23 cellular contexts compared by ENCODE assay signal in the genomic region with DNA sequence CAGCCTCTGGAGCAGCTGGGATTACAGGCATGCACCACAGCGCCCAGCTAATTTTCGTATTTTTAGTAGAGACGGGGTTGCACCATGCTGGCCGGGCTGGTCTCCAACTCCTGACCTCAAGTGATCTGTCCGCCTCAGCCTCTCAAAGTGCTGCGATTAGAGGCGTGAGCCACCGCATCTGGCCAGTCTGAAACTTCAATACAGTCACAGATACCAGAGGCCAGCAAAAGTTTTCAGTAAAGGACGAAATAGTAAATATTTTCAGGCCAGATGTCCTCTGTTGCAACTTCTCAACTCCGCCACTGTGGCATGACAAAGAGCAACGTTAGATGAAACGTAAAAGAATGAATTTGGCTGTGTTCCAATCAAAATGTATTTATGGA.
DNase-seq lines count a peak whose midpoint lies in the region; ATAC-seq, FAIRE-seq and TF ChIP-seq lines count a peak whose summit lies in the region.
"Had no signal": no experiment of that assay in that cellular context is flagged by ENCODE, and none has a peak within 500 bp of the region (broad histone marks: within the 10 kb centered on the region; RNA-seq: fewer than 3 reads in every experiment).

No MANE protein-coding gene starts in this region.

- POLR2A ChIA-PET in activated CD8-positive, alpha-beta T cell treated with anti-CD3 and anti-CD28 coated beads for 36 hours (lab: Charles Lee) = no interaction called here

- H4K8ac ChIP-seq in mesenchymal stem cell (ENCODE audit: low read length) = no peak overlapping the region

- no peaks in the 10 kb centered on the region for H3K9me3 ChIP-seq in GM23248 (ENCODE audit: low read depth)
- no peaks in the 10 kb centered on the region for H3K9me3 ChIP-seq in kidney (ENCODE audit: control insufficient read depth in 1 of 2, low read length in 2 of 2)
- H3K9me3 ChIP-seq in gastrocnemius medialis = no peaks in the 10 kb centered on the region
- H3K9me3 ChIP-seq in mesenchymal stem cell (ENCODE audit: control insufficient read depth, low read length) = peaks cover 3% of the 10 kb centered on the region
- H3K9me3 ChIP-seq: vagina had no signal

- H3K27ac ChIP-seq in GM23248 (no peak overlapping the region), kidney (ENCODE audit: low read depth in 2 of 2, low read length in 2 of 2) (no peak overlapping the region), gastrocnemius medialis (no peak overlapping the region), mesenchymal stem cell (ENCODE audit: low read length, poor library complexity, severe bottlenecking) (no peak overlapping the region)
- H3K27ac ChIP-seq: HL-60, neural progenitor cell, vagina had no signal

- intact Hi-C loops in kidney (cut with DNase I) = no loop called here
- intact Hi-C loops in gastrocnemius medialis (cut with DNase I; ENCODE audit: low total_unique reads) = no loop called here
- intact Hi-C loops in activated CD8-positive, alpha-beta T cell treated with anti-CD3 and anti-CD28 coated beads for 36 hours (cut with micrococcal nuclease) = no loop called here

- no peaks in the 10 kb centered on the region for H3K79me2 ChIP-seq in GM23248 (ENCODE audit: insufficient read depth)

- H4K91ac ChIP-seq in mesenchymal stem cell (ENCODE audit: low read length) = no peak overlapping the region

- no peak overlapping the region for H2AK5ac ChIP-seq in mesenchymal stem cell (ENCODE audit: low read length, severe bottlenecking)

- peak; percentile 26 to 27 for ATAC-seq in gastrocnemius medialis
- ATAC-seq in activated CD8-positive, alpha-beta T cell treated with anti-CD3 and anti-CD28 coated beads for 36 hours = no peak
- ATAC-seq: stimulated activated naive CD8-positive, alpha-beta T cell treated with anti-CD3 and anti-CD28 coated beads, Interleukin-15, Interleukin-2, amounts not matched to agents 100 U/mL and 50 U/mL, for 24 hours had no signal

- H3K27me3 ChIP-seq in GM23248 (replicated peaks; ENCODE audit: insufficient read depth) (no peaks in the 10 kb centered on the region), gastrocnemius medialis (peaks cover 14 to 21% (median 18%) of the 10 kb centered on the region in 3 donors), mesenchymal stem cell (ENCODE audit: control insufficient read depth in 1 of 2, insufficient read depth in 1 of 2, low read length in 2 of 2) (peaks cover 0 to 46% of the 10 kb centered on the region in 2 experiments)
- H3K27me3 ChIP-seq: neural progenitor cell, vagina had no signal

- H3K79me1 ChIP-seq in mesenchymal stem cell (replicated peaks; ENCODE audit: low read length, poor library complexity, severe bottlenecking) = no peaks in the 10 kb centered on the region

- no peak overlapping the region for H3K4me2 ChIP-seq in GM23248 (ENCODE audit: unreplicated experiment)
- H3K4me2 ChIP-seq in mesenchymal stem cell (ENCODE audit: low read length, poor library complexity, severe bottlenecking) = no peak overlapping the region
- H3K4me2 ChIP-seq: neural progenitor cell had no signal

- in situ Hi-C loops in GM23248 (cut with MboI) = no loop called here
- in situ Hi-C loops in gastrocnemius medialis (cut with MboI; ENCODE audit: low sequenced_read_pairs in 4 of 4) = no loop called here

- H3K4ac ChIP-seq in mesenchymal stem cell (ENCODE audit: low read depth in 1 of 2, low read length in 2 of 2) = no peak overlapping the region

- H3K4me1 ChIP-seq in GM23248 (ENCODE audit: insufficient read depth) (peaks cover 15% of the 10 kb centered on the region), kidney (ENCODE audit: control insufficient read depth in 1 of 2, insufficient read depth in 1 of 2, low read depth in 1 of 2, low read length in 2 of 2) (no peaks in the 10 kb centered on the region), gastrocnemius medialis (no peaks in the 10 kb centered on the region), mesenchymal stem cell (ENCODE audit: control insufficient read depth, insufficient read depth, low read depth, low read length) (no peaks in the 10 kb centered on the region)
- H3K4me1 ChIP-seq: neural progenitor cell, vagina had no signal

- H3K4me1 Mint-ChIP-seq in activated CD8-positive, alpha-beta T cell treated with anti-CD3 and anti-CD28 coated beads for 36 hours (ENCODE audit: low read depth) = no peaks in the 10 kb centered on the region
- H3K4me1 Mint-ChIP-seq: H9 had no signal

- H3K23ac ChIP-seq in mesenchymal stem cell (ENCODE audit: low read length in 2 of 2) = no peak overlapping the region

- H3K9ac ChIP-seq in GM23248 = no peak overlapping the region
- no peak overlapping the region for H3K9ac ChIP-seq in kidney (ENCODE audit: low read length in 2 of 2)
- no peak overlapping the region for H3K9ac ChIP-seq in mesenchymal stem cell (ENCODE audit: low read length)
- H3K9ac ChIP-seq: neural progenitor cell had no signal

- H2AFZ ChIP-seq in GM23248 (no peak overlapping the region), mesenchymal stem cell (ENCODE audit: low read depth, low read length) (no peak overlapping the region)
- H2AFZ ChIP-seq: neural progenitor cell had no signal

- no peak overlapping the region for H2BK12ac ChIP-seq in mesenchymal stem cell (ENCODE audit: low read length in 2 of 2)

- no peaks in the 10 kb centered on the region for H3K9me2 ChIP-seq in GM23248 (ENCODE audit: insufficient read depth)

- H3K4me3 ChIP-seq in GM23248 (no peak overlapping the region), kidney (ENCODE audit: low read length in 2 of 2) (no peak overlapping the region), gastrocnemius medialis (no peak overlapping the region), mesenchymal stem cell (ENCODE audit: insufficient read depth in 1 of 2, low read depth in 1 of 2, low read length in 2 of 2) (no peak overlapping the region)
- H3K4me3 ChIP-seq: neural progenitor cell, vagina had no signal

- H3K9me3 Mint-ChIP-seq in activated CD8-positive, alpha-beta T cell treated with anti-CD3 and anti-CD28 coated beads for 36 hours = peaks cover 2% of the 10 kb centered on the region
- H3K9me3 Mint-ChIP-seq: H9 had no signal

- CTCF ChIA-PET in activated CD8-positive, alpha-beta T cell treated with anti-CD3 and anti-CD28 coated beads for 36 hours (lab: Charles Lee) = no interaction called here

- no peak overlapping the region for H3K27ac Mint-ChIP-seq in activated CD8-positive, alpha-beta T cell treated with anti-CD3 and anti-CD28 coated beads for 36 hours
- H3K27ac Mint-ChIP-seq: H9 had no signal

- no peak overlapping the region for H3K14ac ChIP-seq in mesenchymal stem cell (ENCODE audit: low read length in 2 of 2)

- no peaks in the 10 kb centered on the region for H4K20me1 ChIP-seq in GM23248 (ENCODE audit: insufficient read depth)

- H2BK15ac ChIP-seq in mesenchymal stem cell (ENCODE audit: low read depth, poor library complexity, severe bottlenecking) = no peak overlapping the region

- no peak overlapping the region for H2BK120ac ChIP-seq in mesenchymal stem cell (ENCODE audit: low read depth, low read length)

- no peak overlapping the region for H2BK5ac ChIP-seq in mesenchymal stem cell (ENCODE audit: low read depth, low read length, poor library complexity, severe bottlenecking)

- no peak for TF ChIP-seq POLR2A in gastrocnemius medialis (IDR thresholded peaks at IDR 0.05)

- H3K4me3 Mint-ChIP-seq in activated CD8-positive, alpha-beta T cell treated with anti-CD3 and anti-CD28 coated beads for 36 hours = no peak overlapping the region
- H3K4me3 Mint-ChIP-seq: H9, neural progenitor cell had no signal

- FAIRE-seq in kidney (lab: Jason Lieb, UNC) = no peak
- FAIRE-seq: colon had no signal

- peaks cover 11% of the 10 kb centered on the region for H3K27me3 Mint-ChIP-seq in activated CD8-positive, alpha-beta T cell treated with anti-CD3 and anti-CD28 coated beads for 36 hours

- peaks cover 18% of the 10 kb centered on the region for H3F3A ChIP-seq in GM23248 (ENCODE audit: insufficient read depth)

- no peak overlapping the region for H3K18ac ChIP-seq in mesenchymal stem cell (ENCODE audit: low read depth in 1 of 2, low read length in 2 of 2)

- H3K36me3 Mint-ChIP-seq in activated CD8-positive, alpha-beta T cell treated with anti-CD3 and anti-CD28 coated beads for 36 hours (ENCODE audit: low read depth) = no peaks in the 10 kb centered on the region
- H3K36me3 Mint-ChIP-seq: neural progenitor cell had no signal

- H3K36me3 ChIP-seq in GM23248 (ENCODE audit: low read depth) (no peaks in the 10 kb centered on the region), kidney (ENCODE audit: control insufficient read depth in 1 of 2, insufficient read depth in 2 of 2, low read length in 2 of 2) (no peaks in the 10 kb centered on the region), gastrocnemius medialis (no peaks in the 10 kb centered on the region), mesenchymal stem cell (ENCODE audit: control insufficient read depth in 1 of 2, insufficient read depth in 2 of 2, low read depth in 1 of 2, low read length in 2 of 2) (no peaks in the 10 kb centered on the region)
- H3K36me3 ChIP-seq: neural progenitor cell, vagina had no signal

- DNase-seq in GM23248 (peak; percentile 64), fibroblast of gingiva (ENCODE audit: low read depth) (peak; percentile 79), kidney (peak; percentile 88), gastrocnemius medialis (peak; percentile 25 to 69), NCI-H1694 treated with DMSO at 0.1 percent for 48 hours (lab: John Stamatoyannopoulos, UW) (no peak), NOMO-1 (lab: John Stamatoyannopoulos, UW; ENCODE audit: unreplicated experiment in 2 of 2) (no peak), mesenchymal stem cell (no peak)
- no peak for DNase-seq in activated CD8-positive, alpha-beta T cell treated with anti-CD3 and anti-CD28 coated beads for 36 hours
- DNase-seq: activated CD4-positive, alpha-beta T cell treated with anti-CD3 and anti-CD28 coated beads, Interleukin-2, amount 50 U/mL, for 1 hour; activated naive CD4-positive, alpha-beta T cell treated with Interleukin-2 at 50 U/mL for 16 hours; anterior cingulate cortex; DMS79 treated with DMSO at 0.1 percent for 48 hours; H9; MV-4-11; NCI-H2081 treated with DMSO at 0.1 percent for 48 hours; NCI-H524; SIG-M5; stimulated activated naive CD8-positive, alpha-beta T cell treated with anti-CD3 and anti-CD28 coated beads, Interleukin-15, Interleukin-2, amounts not matched to agents 100 U/mL and 50 U/mL, for 24 hours; T-helper 1 cell had no signal

- 40 to 59% methylated on average over 12 of the region's 12 CpGs for WGBS in GM23248 (ENCODE audit: low coverage in 1 of 2, low lambda C conversion rate in 2 of 2, missing lambda C conversion rate in 2 of 2), 2 experiments
- 86% methylated on average over 11 of the region's 12 CpGs for WGBS in mesenchymal stem cell

- TF ChIP-seq CTCF in kidney (IDR thresholded peaks at IDR 0.05; ENCODE audit: borderline replicate concordance, extremely low read depth, insufficient read depth) (no peak), gastrocnemius medialis (IDR thresholded peaks at IDR 0.05 in 4 of 5, conservative IDR thresholded peaks at IDR 0.05 in 1 of 5) (no peak)
- TF ChIP-seq CTCF in activated CD8-positive, alpha-beta T cell treated with anti-CD3 and anti-CD28 coated beads for 36 hours (IDR thresholded peaks at IDR 0.05) = no peak

Comparison
In these comparisons a context has a peak if more than half of its experiments do, and no peak if none do; other contexts are left out.
1. DNase-seq: peak in GM23248 (single experiment), fibroblast of gingiva (single experiment), kidney (single experiment) and gastrocnemius medialis (2 of 2); none in NCI-H1694 treated with DMSO at 0.1 percent for 48 hours (single experiment), NOMO-1 (0 of 2), activated CD8-positive, alpha-beta T cell treated with anti-CD3 and anti-CD28 coated beads for 36 hours (single experiment) and mesenchymal stem cell (single experiment).